20 cellular contexts compared by ENCODE assay signal in the genomic region with DNA sequence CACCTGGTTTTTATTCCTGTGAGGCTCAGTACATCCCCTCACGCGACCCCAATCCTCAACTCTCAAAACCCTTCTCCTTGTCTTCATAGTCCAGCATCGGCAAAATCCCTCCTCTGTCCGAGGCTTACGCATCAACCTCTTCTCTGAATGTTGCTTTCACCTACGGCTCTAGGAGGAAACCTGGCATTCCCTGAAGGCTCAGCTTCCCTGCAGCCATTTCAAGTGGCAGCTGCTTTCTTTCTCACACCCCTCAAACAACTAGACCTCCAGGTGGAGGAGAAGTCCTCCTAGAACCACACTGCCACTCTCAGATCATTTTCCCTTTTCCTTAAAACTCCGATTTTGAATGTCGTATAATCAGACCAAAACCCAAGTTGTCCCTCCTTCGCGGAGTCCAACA.
DNase-seq lines count a peak whose midpoint lies in the region; ATAC-seq and TF ChIP-seq lines count a peak whose summit lies in the region.
"Had no signal": no experiment of that assay in that cellular context is flagged by ENCODE, and none has a peak within 500 bp of the region (broad histone marks: within the 10 kb centered on the region; RNA-seq: fewer than 3 reads in every experiment).

No MANE protein-coding gene starts in this region.

- no peaks in the 10 kb centered on the region for H3K36me3 ChIP-seq in SJSA1
- H3K36me3 ChIP-seq in body of pancreas (replicated peaks in 1 of 2; ENCODE audit: insufficient read depth in 1 of 2, low read depth in 2 of 2) = no peaks in the 10 kb centered on the region
- H3K36me3 ChIP-seq: esophagus muscularis mucosa, tibial artery had no signal

- H3K4me3 Mint-ChIP-seq in activated naive CD4-positive, alpha-beta T cell treated with anti-CD3 and anti-CD28 coated beads, Interleukin-2, amount 10 ng/mL, durations not matched to agents 7 days and 5 days = no peak overlapping the region
- no peak overlapping the region for H3K4me3 Mint-ChIP-seq in stimulated activated memory B cell treated with anti-CD40 and anti-IgM and Interleukin-4, amounts not matched to agents 10 μg/mL and 1 μg/mL and 100 μg/mL, for 72 hours

- DNase-seq in activated naive CD4-positive, alpha-beta T cell treated with anti-CD3 and anti-CD28 coated beads, Interleukin-2, amount 10 ng/mL, durations not matched to agents 7 days and 5 days = no peak
- DNase-seq in activated naive CD4-positive, alpha-beta T cell (lab: John Stamatoyannopoulos, UW) = no peak
- DNase-seq in SJSA1 (ENCODE audit: low read depth in 1 of 2, low spot score in 2 of 2) (no peak), body of pancreas (peak; percentile 27 to 72 (median 44)), MV-4-11 (lab: John Stamatoyannopoulos, UW) (no peak), RWPE1 (ENCODE audit: low spot score) (no peak)
- DNase-seq: activated gamma-delta T cell, Calu3, dorsolateral prefrontal cortex, GDM1, GM23248, NCI-H2029 treated with DMSO at 0.1 percent for 48 hours, NCI-H524, SIG-M5, tibial artery had no signal

- no peak overlapping the region for H3K4me3 ChIP-seq in SJSA1
- no peak overlapping the region for H3K4me3 ChIP-seq in body of pancreas
- H3K4me3 ChIP-seq: dorsolateral prefrontal cortex, esophagus muscularis mucosa, smooth muscle cell, tibial artery had no signal

- peak overlapping the region; percentile 70 for H3K27ac ChIP-seq in SJSA1
- H3K27ac ChIP-seq in body of pancreas = peak overlapping the region in 2 of 4 donors; percentile 11 to 59
- no peak overlapping the region for H3K27ac ChIP-seq in RWPE1
- H3K27ac ChIP-seq: esophagus muscularis mucosa, tibial artery had no signal

- peaks cover 35% of the 10 kb centered on the region for H3K4me1 Mint-ChIP-seq in activated naive CD4-positive, alpha-beta T cell treated with anti-CD3 and anti-CD28 coated beads, Interleukin-2, amount 10 ng/mL, durations not matched to agents 7 days and 5 days
- peaks cover 55% of the 10 kb centered on the region for H3K4me1 Mint-ChIP-seq in stimulated activated memory B cell treated with anti-CD40 and anti-IgM and Interleukin-4, amounts not matched to agents 10 μg/mL and 1 μg/mL and 100 μg/mL, for 72 hours

- no peaks in the 10 kb centered on the region for H3K27me3 Mint-ChIP-seq in activated naive CD4-positive, alpha-beta T cell treated with anti-CD3 and anti-CD28 coated beads, Interleukin-2, amount 10 ng/mL, durations not matched to agents 7 days and 5 days
- H3K27me3 Mint-ChIP-seq in stimulated activated memory B cell treated with anti-CD40 and anti-IgM and Interleukin-4, amounts not matched to agents 10 μg/mL and 1 μg/mL and 100 μg/mL, for 72 hours = no peaks in the 10 kb centered on the region
- H3K27me3 Mint-ChIP-seq: IgD-negative memory B cell had no signal

- peaks cover 14% of the 10 kb centered on the region for H3K36me3 Mint-ChIP-seq in activated naive CD4-positive, alpha-beta T cell treated with anti-CD3 and anti-CD28 coated beads, Interleukin-2, amount 10 ng/mL, durations not matched to agents 7 days and 5 days
- peaks cover 13% of the 10 kb centered on the region for H3K36me3 Mint-ChIP-seq in stimulated activated memory B cell treated with anti-CD40 and anti-IgM and Interleukin-4, amounts not matched to agents 10 μg/mL and 1 μg/mL and 100 μg/mL, for 72 hours

- H3K9me3 ChIP-seq in SJSA1 (replicated peaks) (no peaks in the 10 kb centered on the region), body of pancreas (no peaks in the 10 kb centered on the region)
- H3K9me3 ChIP-seq: esophagus muscularis mucosa, tibial artery had no signal

- peak; percentile 56 for ATAC-seq in body of pancreas
- ATAC-seq in stimulated activated memory B cell treated with anti-CD40 and anti-IgM and Interleukin-4, amounts not matched to agents 10 μg/mL and 1 μg/mL and 100 μg/mL, for 72 hours = no peak
- ATAC-seq in GM21737 (IDR thresholded peaks at IDR 0.05; ENCODE audit: unreplicated experiment) = no peak

- peak overlapping the region; percentile 85 for H3K27ac Mint-ChIP-seq in activated naive CD4-positive, alpha-beta T cell treated with anti-CD3 and anti-CD28 coated beads, Interleukin-2, amount 10 ng/mL, durations not matched to agents 7 days and 5 days
- peak overlapping the region; percentile 67 for H3K27ac Mint-ChIP-seq in stimulated activated memory B cell treated with anti-CD40 and anti-IgM and Interleukin-4, amounts not matched to agents 10 μg/mL and 1 μg/mL and 100 μg/mL, for 72 hours

- no peak for TF ChIP-seq POLR2A in body of pancreas (IDR thresholded peaks at IDR 0.05)

- 55 to 63% methylated on average over 10 of the region's 10 CpGs for WGBS in body of pancreas, 2 donors

- H3K4me1 ChIP-seq in SJSA1 (replicated peaks) (peaks cover 24% of the 10 kb centered on the region), body of pancreas (peaks cover 11% of the 10 kb centered on the region)
- H3K4me1 ChIP-seq: esophagus muscularis mucosa, tibial artery had no signal

- H3K27me3 ChIP-seq in SJSA1 (replicated peaks) = no peaks in the 10 kb centered on the region
- H3K27me3 ChIP-seq in body of pancreas = no peaks in the 10 kb centered on the region
- H3K27me3 ChIP-seq: dorsolateral prefrontal cortex, esophagus muscularis mucosa, tibial artery had no signal

- POLR2A ChIA-PET in RWPE1 (lab: Yijun Ruan, JAX; ENCODE audit: low non-redundant PET) = no interaction called here

- CTCF ChIA-PET in activated naive CD4-positive, alpha-beta T cell treated with anti-CD3 and anti-CD28 coated beads, Interleukin-2, amount 10 ng/mL, durations not matched to agents 7 days and 5 days (lab: Charles Lee) = interaction anchor here (0.9 to 3.1 kb wide), 4 partner anchors 8 to 217 kb away, joined by 3 to 12 read pairs (median 9); partner anchors contain the start of gene DNMT3A
- CTCF ChIA-PET in RWPE1 (lab: Yijun Ruan, JAX) = interaction anchor here (1.1 kb wide), 1 partner anchor 16 kb away, joined by 3 read pairs; no protein-coding TSS in a partner anchor

- intact Hi-C loops in body of pancreas (cut with DNase I) = no loop called here

- TF ChIP-seq CTCF in body of pancreas (IDR thresholded peaks at IDR 0.05) (no peak), RWPE1 (conservative IDR thresholded peaks at IDR 0.05; ENCODE audit: low read depth) (no peak)

- no peaks in the 10 kb centered on the region for H3K9me3 Mint-ChIP-seq in activated naive CD4-positive, alpha-beta T cell treated with anti-CD3 and anti-CD28 coated beads, Interleukin-2, amount 10 ng/mL, durations not matched to agents 7 days and 5 days
- peaks cover 3% of the 10 kb centered on the region for H3K9me3 Mint-ChIP-seq in stimulated activated memory B cell treated with anti-CD40 and anti-IgM and Interleukin-4, amounts not matched to agents 10 μg/mL and 1 μg/mL and 100 μg/mL, for 72 hours

Comparison
In these comparisons a context has a peak if more than half of its experiments do, and no peak if none do; other contexts are left out.
1. DNase-seq: peak in body of pancreas (4 of 4); none in activated naive CD4-positive, alpha-beta T cell treated with anti-CD3 and anti-CD28 coated beads, Interleukin-2, amount 10 ng/mL, durations not matched to agents 7 days and 5 days (single experiment), activated naive CD4-positive, alpha-beta T cell (0 of 4), SJSA1 (0 of 2), MV-4-11 (single experiment) and RWPE1 (single experiment).